Comparison of ENCODE assay signal across 14 cellular contexts in genomic region chr1:194338241-194338948, GRCh38.
A peak's percentile ranks its signal among the peaks of the same experiment; 100 is the strongest.
DNase-seq lines count a peak whose midpoint lies in the region; ATAC-seq and TF ChIP-seq lines count a peak whose summit lies in the region.
"Had no signal": no experiment of that assay in that cellular context is flagged by ENCODE, and none has a peak within 500 bp of the region (broad histone marks: within the 10 kb centered on the region; RNA-seq: fewer than 3 reads in every experiment).

No MANE protein-coding gene starts in this region.

- H3K4me1 Mint-ChIP-seq in activated naive CD4-positive, alpha-beta T cell treated with anti-CD3 and anti-CD28 coated beads, Interleukin-2, amount 50 U/mL, for 24 hours = peaks cover 11% of the 10 kb centered on the region
- no peaks in the 10 kb centered on the region for H3K4me1 Mint-ChIP-seq in type B pancreatic cell (ENCODE audit: unreplicated experiment)
- H3K4me1 Mint-ChIP-seq: immature natural killer cell had no signal

- DNase-seq in activated naive CD4-positive, alpha-beta T cell treated with anti-CD3 and anti-CD28 coated beads, Interleukin-2, amount 50 U/mL, for 16 hours = no peak
- peak; percentile 6 for DNase-seq in stimulated activated naive CD8-positive, alpha-beta T cell treated with anti-CD3 and anti-CD28 coated beads, Interleukin-15, Interleukin-2, amounts not matched to agents 100 U/mL and 50 U/mL, for 24 hours
- DNase-seq in type B pancreatic cell (ENCODE audit: extremely low spot score, unreplicated experiment) (no peak), GM03348 (ENCODE audit: low spot score) (no peak), NCI-H345 treated with DMSO at 0.1 percent for 48 hours (lab: John Stamatoyannopoulos, UW; ENCODE audit: unreplicated experiment) (no peak)
- DNase-seq: body of pancreas; effector CD8-positive, alpha-beta T cell; immature natural killer cell; NCI-H1105 treated with DMSO at 0.1 percent for 48 hours; posterior cingulate gyrus; SHP77 treated with DMSO at 0.1 percent for 48 hours had no signal

- H3K79me2 ChIP-seq in SU-DHL-6 (ENCODE audit: insufficient read depth, low read length) = no peaks in the 10 kb centered on the region

- H4K20me1 ChIP-seq in SU-DHL-6 (ENCODE audit: low read depth, low read length) = no peaks in the 10 kb centered on the region

- H3K4me3 Mint-ChIP-seq in activated naive CD4-positive, alpha-beta T cell treated with anti-CD3 and anti-CD28 coated beads, Interleukin-2, amount 50 U/mL, for 24 hours = no peak overlapping the region
- no peak overlapping the region for H3K4me3 Mint-ChIP-seq in type B pancreatic cell
- H3K4me3 Mint-ChIP-seq: immature natural killer cell had no signal

- H3K9me2 ChIP-seq in SU-DHL-6 (replicated peaks; ENCODE audit: insufficient read depth, low read length) = no peaks in the 10 kb centered on the region

- H3K9me3 Mint-ChIP-seq in activated naive CD4-positive, alpha-beta T cell treated with anti-CD3 and anti-CD28 coated beads, Interleukin-2, amount 50 U/mL, for 24 hours = no peaks in the 10 kb centered on the region
- no peaks in the 10 kb centered on the region for H3K9me3 Mint-ChIP-seq in type B pancreatic cell

- peak overlapping the region; percentile 38 for H2AFZ ChIP-seq in SU-DHL-6 (ENCODE audit: low read depth, low read length, severe bottlenecking)

- H3K9me3 ChIP-seq in SU-DHL-6 (ENCODE audit: insufficient read depth, low read length) = peaks cover 4% of the 10 kb centered on the region; the same call in 1 of the 2 replicates
- H3K9me3 ChIP-seq: body of pancreas had no signal

- H3K36me3 ChIP-seq in SU-DHL-6 (ENCODE audit: low read length) = no peaks in the 10 kb centered on the region

- TF ChIP-seq CTCF in SU-DHL-6 (IDR thresholded peaks at IDR 0.05; ENCODE audit: insufficient read depth, low read length, poor library complexity, severe bottlenecking) (no peak), type B pancreatic cell (conservative IDR thresholded peaks at IDR 0.05) (no peak)

- peak; percentile 77 for ATAC-seq in HG02885 (IDR thresholded peaks at IDR 0.05; ENCODE audit: poor library complexity, unreplicated experiment)
- ATAC-seq in stimulated activated naive CD8-positive, alpha-beta T cell treated with anti-CD3 and anti-CD28 coated beads, Interleukin-15, Interleukin-2, amounts not matched to agents 100 U/mL and 50 U/mL, for 24 hours = peak; percentile 72
- ATAC-seq: body of pancreas had no signal

- H3K9ac ChIP-seq in SU-DHL-6 (ENCODE audit: low read length) = no peak overlapping the region

- H3K27me3 ChIP-seq in SU-DHL-6 (ENCODE audit: low read length) = no peaks in the 10 kb centered on the region
- H3K27me3 ChIP-seq: body of pancreas had no signal

- no peak overlapping the region for H3K4me2 ChIP-seq in SU-DHL-6 (ENCODE audit: low read depth, low read length, poor library complexity, severe bottlenecking)

- no peaks in the 10 kb centered on the region for H3K27me3 Mint-ChIP-seq in activated naive CD4-positive, alpha-beta T cell treated with anti-CD3 and anti-CD28 coated beads, Interleukin-2, amount 50 U/mL, for 24 hours
- H3K27me3 Mint-ChIP-seq in type B pancreatic cell = no peaks in the 10 kb centered on the region

- no peak overlapping the region for H3K27ac ChIP-seq in SU-DHL-6 (ENCODE audit: low read depth, low read length)
- H3K27ac ChIP-seq: body of pancreas had no signal

- no peaks in the 10 kb centered on the region; the same call in 1 of the 2 replicates for H3F3A ChIP-seq in SU-DHL-6 (ENCODE audit: insufficient read depth)

- H3K36me3 Mint-ChIP-seq in activated naive CD4-positive, alpha-beta T cell treated with anti-CD3 and anti-CD28 coated beads, Interleukin-2, amount 50 U/mL, for 24 hours = no peaks in the 10 kb centered on the region
- no peaks in the 10 kb centered on the region for H3K36me3 Mint-ChIP-seq in type B pancreatic cell
- H3K36me3 Mint-ChIP-seq: immature natural killer cell had no signal

- H3K27ac Mint-ChIP-seq in activated naive CD4-positive, alpha-beta T cell treated with anti-CD3 and anti-CD28 coated beads, Interleukin-2, amount 50 U/mL, for 24 hours = peak overlapping the region; percentile 68
- H3K27ac Mint-ChIP-seq in type B pancreatic cell = no peak overlapping the region
- H3K27ac Mint-ChIP-seq: immature natural killer cell had no signal

- H3K4me3 ChIP-seq in SU-DHL-6 (ENCODE audit: insufficient read depth, low read length, poor library complexity, severe bottlenecking) = no peak overlapping the region
- H3K4me3 ChIP-seq: body of pancreas had no signal
